ENCODE assay signal across 15 cellular contexts in genomic region chr2:204860249-204860648, GRCh38.
DNase-seq lines count a peak whose midpoint lies in the region; ATAC-seq lines count a peak whose summit lies in the region.
"Had no signal": no experiment of that assay in that cellular context is flagged by ENCODE, and none has a peak within 500 bp of the region (broad histone marks: within the 10 kb centered on the region; RNA-seq: fewer than 3 reads in every experiment).

No MANE protein-coding gene starts in this region.

- no peaks in the 10 kb centered on the region for H3K27me3 ChIP-seq in trophoblast cell (ENCODE audit: insufficient read depth, low read length)
- H3K27me3 ChIP-seq in H7 (ENCODE audit: control insufficient read depth, insufficient read depth, low read length), result no peaks in the 10 kb centered on the region

- WGBS in trophoblast cell (ENCODE audit: extremely low coverage, insufficient coverage, insufficient read length), result no CpG with 5 or more reads among the region's 6 CpGs

- H3K4ac ChIP-seq in trophoblast cell (ENCODE audit: low read depth, low read length), result no peak overlapping the region

- no peak overlapping the region for H3K4me2 ChIP-seq in trophoblast cell (ENCODE audit: low read length)

- no peaks in the 10 kb centered on the region for H3K79me2 ChIP-seq in trophoblast cell (ENCODE audit: control insufficient read depth, insufficient read depth, low read length, poor library complexity)

- no peak overlapping the region for H2BK120ac ChIP-seq in trophoblast cell (ENCODE audit: insufficient read depth, low read length, poor library complexity)

- H3K27me3 Mint-ChIP-seq in activated T-cell treated with anti-CD3 and anti-CD28 coated beads, Interleukin-2, amount 50 U/mL, for 4 hours (ENCODE audit: low read depth), result peaks cover 3% of the 10 kb centered on the region

- no peaks in the 10 kb centered on the region for H3K4me1 ChIP-seq in trophoblast cell (ENCODE audit: control insufficient read depth in 1 of 2, insufficient read depth in 2 of 2, low read length in 2 of 2)
- H3K4me1 ChIP-seq: Caco-2 had no signal

- H4K12ac ChIP-seq in trophoblast cell (ENCODE audit: low read depth, low read length), result no peak overlapping the region

- no peaks in the 10 kb centered on the region for H3K9me3 ChIP-seq in trophoblast cell (ENCODE audit: insufficient read depth, low read depth, low read length)
- H3K9me3 ChIP-seq: Caco-2 had no signal

- H3K4me3 ChIP-seq in trophoblast cell (ENCODE audit: low read depth, low read length) (no peak overlapping the region), H7 (ENCODE audit: insufficient read depth, low read depth, low read length) (no peak overlapping the region)

- H3K4me1 Mint-ChIP-seq in activated T-cell treated with anti-CD3 and anti-CD28 coated beads, Interleukin-2, amount 50 U/mL, for 4 hours (ENCODE audit: low read depth), result no peaks in the 10 kb centered on the region

- H3K27ac ChIP-seq in trophoblast cell (ENCODE audit: low read depth, low read length), result no peak overlapping the region
- H3K27ac ChIP-seq: parathyroid adenoma had no signal

- no peak overlapping the region for H4K91ac ChIP-seq in trophoblast cell (ENCODE audit: low read depth, low read length)

- H3K23ac ChIP-seq in trophoblast cell (ENCODE audit: low read length), result no peak overlapping the region

- peaks cover 7% of the 10 kb centered on the region for H3K9me3 Mint-ChIP-seq in activated T-cell treated with anti-CD3 and anti-CD28 coated beads, Interleukin-2, amount 50 U/mL, for 4 hours

- H3K36me3 Mint-ChIP-seq in activated T-cell treated with anti-CD3 and anti-CD28 coated beads, Interleukin-2, amount 50 U/mL, for 4 hours (ENCODE audit: insufficient read depth), result no peaks in the 10 kb centered on the region

- H3K36me3 ChIP-seq in trophoblast cell (ENCODE audit: control insufficient read depth in 1 of 2, insufficient read depth in 2 of 2, low read length in 2 of 2) (no peaks in the 10 kb centered on the region), H7 (replicated peaks; ENCODE audit: control insufficient read depth, insufficient read depth, low read length) (no peaks in the 10 kb centered on the region)

- H2AFZ ChIP-seq in trophoblast cell (ENCODE audit: insufficient read depth, low read length, poor library complexity), result no peak overlapping the region
- H2AFZ ChIP-seq: parathyroid adenoma had no signal

- no peak overlapping the region for H3K9ac ChIP-seq in trophoblast cell (ENCODE audit: low read length)
- H3K9ac ChIP-seq: parathyroid adenoma had no signal

- H3K79me1 ChIP-seq in trophoblast cell (ENCODE audit: low read length), result no peaks in the 10 kb centered on the region

- DNase-seq in D341Med (ENCODE audit: low spot score) (peak; percentile 52), NCI-H2227 treated with DMSO at 0.1 percent for 48 hours (lab: John Stamatoyannopoulos, UW) (peak; percentile 32), fibroblast of gingiva (ENCODE audit: low read depth) (peak; percentile 80), trophoblast cell (no peak), H7 (no peak), ecto neural progenitor cell (ENCODE audit: low spot score) (no peak)
- DNase-seq in activated T-cell treated with anti-CD3 and anti-CD28 coated beads, Interleukin-2, amount 50 U/mL, for 4 hours, result no peak
- DNase-seq: activated CD4-positive, alpha-beta T cell treated with anti-CD3 and anti-CD28 coated beads, Interleukin-2, amount 50 U/mL, for 4 hours; activated T-cell treated with anti-CD3 and anti-CD28 coated beads, Interleukin-2, amount 50 U/mL, for 72 hours; Caco-2; Karpas-422; NCI-H1417; NCI-H526 had no signal

- H3K4me3 Mint-ChIP-seq in activated T-cell treated with anti-CD3 and anti-CD28 coated beads, Interleukin-2, amount 50 U/mL, for 4 hours, result no peak overlapping the region
- H3K4me3 Mint-ChIP-seq: activated T-cell treated with anti-CD3 and anti-CD28 coated beads, Interleukin-2, amount 50 U/mL, for 72 hours had no signal

- H2AK5ac ChIP-seq in trophoblast cell (ENCODE audit: low read length), result no peak overlapping the region

- H3K14ac ChIP-seq in trophoblast cell (ENCODE audit: low read length), result no peak overlapping the region

- no peak overlapping the region for H4K8ac ChIP-seq in trophoblast cell (ENCODE audit: low read depth, low read length)

- ATAC-seq in activated T-cell treated with anti-CD3 and anti-CD28 coated beads, Interleukin-2, amount 50 U/mL, for 4 hours, result no peak
- ATAC-seq in GM21737 (IDR thresholded peaks at IDR 0.05; ENCODE audit: unreplicated experiment), result no peak
- ATAC-seq: activated T-cell treated with anti-CD3 and anti-CD28 coated beads, Interleukin-2, amount 50 U/mL, for 72 hours had no signal

- H3K18ac ChIP-seq in trophoblast cell (ENCODE audit: low read length), result peak overlapping the region; percentile 45

- H2BK5ac ChIP-seq in trophoblast cell (ENCODE audit: low read depth, low read length, poor library complexity), result no peak overlapping the region

- no peak overlapping the region for H2BK12ac ChIP-seq in trophoblast cell (ENCODE audit: low read length)

Comparison
In these comparisons a context has a peak if more than half of its experiments do, and no peak if none do; other contexts are left out.
1. DNase-seq: peak in D341Med (single experiment), NCI-H2227 treated with DMSO at 0.1 percent for 48 hours (single experiment) and fibroblast of gingiva (single experiment); none in trophoblast cell (0 of 2), activated T-cell treated with anti-CD3 and anti-CD28 coated beads, Interleukin-2, amount 50 U/mL, for 4 hours (single experiment), H7 (single experiment) and ecto neural progenitor cell (single experiment).